ENCODE assay signal across 29 cellular contexts in genomic region chr13:68905186-68905585, GRCh38.
DNase-seq lines count a peak whose midpoint lies in the region; ATAC-seq and TF ChIP-seq lines count a peak whose summit lies in the region.
"Had no signal": no experiment of that assay in that cellular context is flagged by ENCODE, and none has a peak within 500 bp of the region (broad histone marks: within the 10 kb centered on the region; RNA-seq: fewer than 3 reads in every experiment).

No MANE protein-coding gene starts in this region.

- H3K36me3 ChIP-seq in HEK293 (ENCODE audit: control insufficient read depth in 2 of 2, insufficient read depth in 1 of 2, low read length in 2 of 2) = no peaks in the 10 kb centered on the region
- H3K36me3 ChIP-seq in neuronal stem cell (replicated peaks in 1 of 2; ENCODE audit: control insufficient read depth in 2 of 2, insufficient read depth in 2 of 2, low read length in 2 of 2) = no peaks in the 10 kb centered on the region
- H3K36me3 ChIP-seq: BE2C; BLaER1; BLaER1 treated with 17β-estradiol and CSF1 and Interleukin-3, amounts not matched to agents 10 nM and 100 nM had no signal

- H3K23ac ChIP-seq in neuronal stem cell (ENCODE audit: low read depth, low read length, poor library complexity) = no peak overlapping the region

- H3K27ac ChIP-seq in HEK293 (ENCODE audit: extremely low read depth, low read depth, low read length) = no peak overlapping the region
- H3K27ac ChIP-seq in neuronal stem cell (replicated peaks; ENCODE audit: low read length) = no peak overlapping the region
- H3K27ac ChIP-seq: 22Rv1; A549; BLaER1; BLaER1 treated with 17β-estradiol and CSF1 and Interleukin-3, amounts not matched to agents 10 nM and 100 nM; C4-2B had no signal

- H3K4me2 ChIP-seq in neuronal stem cell (ENCODE audit: insufficient read depth, low read length, poor library complexity, severe bottlenecking) = no peak overlapping the region
- H3K4me2 ChIP-seq: A549; BLaER1; BLaER1 treated with 17β-estradiol and CSF1 and Interleukin-3, amounts not matched to agents 10 nM and 100 nM had no signal

- H3K27me3 ChIP-seq in neuronal stem cell (ENCODE audit: control insufficient read depth in 3 of 3, insufficient read depth in 3 of 3, low read depth in 1 of 3, low read length in 3 of 3) = no peaks in the 10 kb centered on the region
- H3K27me3 ChIP-seq: BE2C; BLaER1; BLaER1 treated with 17β-estradiol and CSF1 and Interleukin-3, amounts not matched to agents 10 nM and 100 nM had no signal

- H2AK5ac ChIP-seq in neuronal stem cell (ENCODE audit: low read depth, low read length) = no peak overlapping the region

- no peak overlapping the region for H2AFZ ChIP-seq in neuronal stem cell (ENCODE audit: low read length)

- POLR2A ChIA-PET in HEK293 (lab: Yijun Ruan, JAX) = no interaction called here

- H2BK12ac ChIP-seq in neuronal stem cell (ENCODE audit: low read length) = no peak overlapping the region

- no peaks in the 10 kb centered on the region for H3K9me3 ChIP-seq in HEK293 (ENCODE audit: control insufficient read depth, insufficient read depth, low read depth, low read length)
- peaks cover 7 to 18% of the 10 kb centered on the region in 2 donors for H3K9me3 ChIP-seq in neuronal stem cell (replicated peaks in 1 of 2; ENCODE audit: control insufficient read depth in 2 of 2, insufficient read depth in 1 of 2, low read depth in 1 of 2, low read length in 2 of 2)
- H3K9me3 ChIP-seq: A549, BE2C had no signal

- no peak overlapping the region for H3K14ac ChIP-seq in neuronal stem cell (ENCODE audit: low read length)

- intact Hi-C loops in Right ventricle myocardium inferior (cut with DNase I) = no loop called here

- no peak overlapping the region for H3K18ac ChIP-seq in neuronal stem cell (ENCODE audit: low read length)

- no peak overlapping the region for H4K8ac ChIP-seq in neuronal stem cell (ENCODE audit: low read depth, low read length)

- TF ChIP-seq CTCF in HEK293 (tag by site-specific recombination; IDR thresholded peaks at IDR 0.05) = no peak

- H2BK120ac ChIP-seq in neuronal stem cell (ENCODE audit: low read depth, low read length) = no peak overlapping the region

- H3K79me1 ChIP-seq in neuronal stem cell (ENCODE audit: low read depth, low read length) = no peaks in the 10 kb centered on the region

- no peak overlapping the region for H2BK5ac ChIP-seq in neuronal stem cell (ENCODE audit: low read length)

- no peak overlapping the region for H4K91ac ChIP-seq in neuronal stem cell (ENCODE audit: low read depth, low read length, poor library complexity)

- H3K4ac ChIP-seq in neuronal stem cell (ENCODE audit: low read length) = no peak overlapping the region

- no peak for ATAC-seq in Right ventricle myocardium inferior
- ATAC-seq: A549; CD8-positive, alpha-beta T cell had no signal

- no peak for DNase-seq in neuronal stem cell (ENCODE audit: low spot score)
- no peak for DNase-seq in stimulated activated CD4-positive, alpha-beta T cell treated with anti-CD3 and anti-CD28 coated beads, Interleukin-4, amount 100 ng/mL, for 4 hours
- DNase-seq in Right ventricle myocardium inferior (ENCODE audit: missing footprints) = no peak
- DNase-seq: 8988T; ACHN; AML-193; BE2C; C1 segment of cervical spinal cord; Caco-2; Calu3; CD4-positive, alpha-beta memory T cell; CD4-positive, alpha-beta T cell; CD4-positive, CD25-positive, alpha-beta regulatory T cell; CD8-positive, alpha-beta memory T cell; CD8-positive, alpha-beta T cell; COR-L47; DMS 273 treated with DMSO at 0.1 percent for 48 hours; DMS153; DMS53; DMS79; DMS79 treated with DMSO at 0.1 percent for 48 hours; DND-41; EL had no signal

- H3K9ac ChIP-seq in neuronal stem cell (ENCODE audit: low read depth, low read length, poor library complexity) = no peak overlapping the region
- H3K9ac ChIP-seq: BLaER1; BLaER1 treated with 17β-estradiol and CSF1 and Interleukin-3, amounts not matched to agents 10 nM and 100 nM had no signal

- H3K4me3 ChIP-seq in HEK293 (ENCODE audit: low read depth, low read length) (no peak overlapping the region), neuronal stem cell (ENCODE audit: low read length in 2 of 2) (no peak overlapping the region)
- H3K4me3 ChIP-seq: A549; BLaER1; BLaER1 treated with 17β-estradiol and CSF1 and Interleukin-3, amounts not matched to agents 10 nM and 100 nM had no signal

- WGBS in neuronal stem cell (ENCODE audit: extremely low coverage in 2 of 2, insufficient read length in 2 of 2, insufficient replicate concordance in 1 of 2), 2 donors = no CpG with 5 or more reads among the region's 1 CpG

- H2BK15ac ChIP-seq in neuronal stem cell (ENCODE audit: low read length) = peak overlapping the region; percentile 65

- CTCF ChIA-PET in HEK293 (lab: Yijun Ruan, JAX) = no interaction called here

- H3K4me1 ChIP-seq in HEK293 (ENCODE audit: control insufficient read depth, insufficient read depth, low read length) (no peaks in the 10 kb centered on the region), neuronal stem cell (ENCODE audit: control insufficient read depth in 2 of 2, insufficient read depth in 1 of 2, low read depth in 1 of 2, low read length in 2 of 2) (no peaks in the 10 kb centered on the region)
- H3K4me1 ChIP-seq: A549; BE2C; BLaER1; BLaER1 treated with 17β-estradiol and CSF1 and Interleukin-3, amounts not matched to agents 10 nM and 100 nM; Caco-2 had no signal

TF ChIP-seq in HEK293, 187 proteins besides CTCF, POLR2A, EP300 and RAD21:
- TF ChIP-seq ZNF585B (tag by site-specific recombination; IDR thresholded peaks at IDR 0.05) = peak; percentile 59
- TF ChIP-seq TRIM28 (IDR thresholded peaks at IDR 0.05; ENCODE audit: borderline replicate concordance, low read length) = peak; percentile 64; the same call in 1 of the 2 replicates
- peak; percentile 13 for TF ChIP-seq SETDB1 (IDR thresholded peaks at IDR 0.05; ENCODE audit: insufficient read length, low read length)
- no peak for TF ChIP-seq ZNF221 (tag by site-specific recombination; IDR thresholded peaks at IDR 0.05; ENCODE audit: borderline replicate concordance)
